ENCODE assay signal across 10 cellular contexts in genomic region chr20:2108987-2109386, GRCh38. TPM values are rescaled to one million over a fixed set of nuclear protein-coding genes. Genes with fewer than 3 reads are reported as not detected.
DNase-seq lines count a peak whose midpoint lies in the region; ATAC-seq and TF ChIP-seq lines count a peak whose summit lies in the region.
"Had no signal": no experiment of that assay in that cellular context is flagged by ENCODE, and none has a peak within 500 bp of the region (broad histone marks: within the 10 kb centered on the region; RNA-seq: fewer than 3 reads in every experiment).

No MANE protein-coding gene starts in this region.

- H3K4me3 Mint-ChIP-seq in CD8-positive, alpha-beta T cell = peak overlapping the region; percentile 2
- peak overlapping the region in 8 of 10 donors; percentile 8 to 55 (median 32) for H3K4me3 Mint-ChIP-seq in naive thymus-derived CD8-positive, alpha-beta T cell

- peak in 1 of 7 experiments; percentile 23 for DNase-seq in CD8-positive, alpha-beta T cell
- DNase-seq in NCI-H226 = peak; percentile 72
- peak; percentile 52 for DNase-seq in fibroblast of gingiva (ENCODE audit: low read depth)
- no peak for DNase-seq in naive thymus-derived CD8-positive, alpha-beta T cell
- no peak for DNase-seq in putamen (ENCODE audit: low spot score)
- DNase-seq in activated naive CD4-positive, alpha-beta T cell (lab: John Stamatoyannopoulos, UW) = no peak
- DNase-seq: spleen had no signal

- H3K27ac Mint-ChIP-seq in CD8-positive, alpha-beta T cell = no peak overlapping the region
- peak overlapping the region in 4 of 10 donors; percentile 1 to 17 (median 8) for H3K27ac Mint-ChIP-seq in naive thymus-derived CD8-positive, alpha-beta T cell

- no peaks in the 10 kb centered on the region for H3K27me3 ChIP-seq in CD8-positive, alpha-beta T cell (ENCODE audit: insufficient read depth, low read length)
- H3K27me3 ChIP-seq: spleen, thyroid gland had no signal

- H3K4me1 ChIP-seq in CD8-positive, alpha-beta T cell (ENCODE audit: insufficient read depth, low read length) = peaks cover 76% of the 10 kb centered on the region

- POLR2A ChIA-PET in CD8-positive, alpha-beta T cell (lab: Charles Lee) = no interaction called here
- POLR2A ChIA-PET in naive thymus-derived CD8-positive, alpha-beta T cell (lab: Charles Lee) = no interaction called here

- no peaks in the 10 kb centered on the region for H3K9me3 Mint-ChIP-seq in CD8-positive, alpha-beta T cell
- no peaks in the 10 kb centered on the region for H3K9me3 Mint-ChIP-seq in naive thymus-derived CD8-positive, alpha-beta T cell

- no peaks in the 10 kb centered on the region for H3K36me3 ChIP-seq in CD8-positive, alpha-beta T cell (ENCODE audit: insufficient read depth, low read length)
- H3K36me3 ChIP-seq: thyroid gland had no signal

- intact Hi-C loops in CD8-positive, alpha-beta T cell (cut with DNase I, micrococcal nuclease) = loop anchor here (5.0 to 10.0 kb wide), 4 partner anchors 416 to 1264 kb away; partner anchors contain the start of genes NSFL1C (in 1 of the 2), PCED1A (in 1 of the 2) and VPS16 (in 1 of the 2)

- no peak overlapping the region for H3K27ac ChIP-seq in CD8-positive, alpha-beta T cell (ENCODE audit: low read depth, low read length)
- H3K27ac ChIP-seq: thyroid gland had no signal

- no peaks in the 10 kb centered on the region for H3K27me3 Mint-ChIP-seq in CD8-positive, alpha-beta T cell (ENCODE audit: low read depth)
- no peaks in the 10 kb centered on the region for H3K27me3 Mint-ChIP-seq in naive thymus-derived CD8-positive, alpha-beta T cell

- no peaks in the 10 kb centered on the region for H3K9me3 ChIP-seq in CD8-positive, alpha-beta T cell (ENCODE audit: low read length)
- H3K9me3 ChIP-seq: spleen, thyroid gland had no signal

- CTCF ChIA-PET in CD8-positive, alpha-beta T cell (lab: Charles Lee) = no interaction called here

- H3K4me3 ChIP-seq in CD8-positive, alpha-beta T cell (ENCODE audit: low read depth, low read length) = no peak overlapping the region
- H3K4me3 ChIP-seq: spleen, thyroid gland had no signal

- peaks cover 93% of the 10 kb centered on the region for H3K4me1 Mint-ChIP-seq in CD8-positive, alpha-beta T cell (ENCODE audit: low read depth)
- peaks cover 49 to 99% (median 96%) of the 10 kb centered on the region in 4 donors for H3K4me1 Mint-ChIP-seq in naive thymus-derived CD8-positive, alpha-beta T cell

- H3K36me3 Mint-ChIP-seq in CD8-positive, alpha-beta T cell = peaks cover 49% of the 10 kb centered on the region
- peaks cover 0 to 53% (median 0%) of the 10 kb centered on the region in 3 donors for H3K36me3 Mint-ChIP-seq in naive thymus-derived CD8-positive, alpha-beta T cell

- ATAC-seq in CD8-positive, alpha-beta T cell = no peak
- no peak for ATAC-seq in naive thymus-derived CD8-positive, alpha-beta T cell
- ATAC-seq in HG02623 (IDR thresholded peaks at IDR 0.05; ENCODE audit: unreplicated experiment) (no peak), GM21367 (IDR thresholded peaks at IDR 0.05; ENCODE audit: unreplicated experiment) (no peak)

- no peak for TF ChIP-seq CTCF in CD8-positive, alpha-beta T cell (IDR thresholded peaks at IDR 0.05)

RNA-seq across cellular contexts. Expression of gene STK35, which starts 7.4 kb away (rescaled TPM):
- total RNA-seq in CD8-positive, alpha-beta T cell = 10 to 100 TPM; 17.1 to 17.5 TPM
- 10 to 100 TPM; 17.3 to 18.3 TPM for total RNA-seq in naive thymus-derived CD8-positive, alpha-beta T cell
- polyA plus RNA-seq in naive thymus-derived CD8-positive, alpha-beta T cell = 1 to 10 TPM; 4.5 to 5.9 (median 5.0) TPM

Comparison
In these comparisons a context has a peak if more than half of its experiments do, and no peak if none do; other contexts are left out.
1. DNase-seq: peak in NCI-H226 (single experiment) and fibroblast of gingiva (single experiment); none in naive thymus-derived CD8-positive, alpha-beta T cell (0 of 10), putamen (single experiment) and activated naive CD4-positive, alpha-beta T cell (0 of 4).